ENCODE assay signal across 8 cellular contexts in genomic region chr16:1492923-1493745, GRCh38. TPM values are rescaled to one million over a fixed set of nuclear protein-coding genes. Genes with fewer than 3 reads are reported as not detected.
DNase-seq lines count a peak whose midpoint lies in the region; ATAC-seq and TF ChIP-seq lines count a peak whose summit lies in the region.

TSS of gene TELO2 (plus strand) at chr16:1493360. CDS start at chr16:1494282, 922 bp downstream.

- H3K4me1 Mint-ChIP-seq in dendritic cell treated with granulocyte-macrophage colony-stimulating factor and Interleukin-4, amounts not matched to agents 40 ng/mL and 50 ng/mL, for 4 days (ENCODE audit: low read depth) = peaks cover 36% of the 10 kb centered on the region

- peak within 1 kb of the TSS; percentile 47 to 70 for H3K4me3 ChIP-seq in left lung

- H3K27me3 Mint-ChIP-seq in dendritic cell treated with granulocyte-macrophage colony-stimulating factor and Interleukin-4, amounts not matched to agents 40 ng/mL and 50 ng/mL, for 4 days = no peaks in the 10 kb centered on the region

- peaks cover 9 to 28% of the 10 kb centered on the region in 2 donors for H3K4me1 ChIP-seq in left lung

- H3K4me3 Mint-ChIP-seq in dendritic cell treated with granulocyte-macrophage colony-stimulating factor and Interleukin-4, amounts not matched to agents 40 ng/mL and 50 ng/mL, for 4 days = peak within 1 kb of the TSS; percentile 91

- H3K27ac ChIP-seq in left lung = peak within 1 kb of the TSS; percentile 71 to 72

- no peaks in the 10 kb centered on the region for H3K27me3 ChIP-seq in left lung

- peak within 1 kb of the TSS; percentile 98 for H3K27ac Mint-ChIP-seq in dendritic cell treated with granulocyte-macrophage colony-stimulating factor and Interleukin-4, amounts not matched to agents 40 ng/mL and 50 ng/mL, for 4 days

- no peaks in the 10 kb centered on the region for H3K9me3 Mint-ChIP-seq in dendritic cell treated with granulocyte-macrophage colony-stimulating factor and Interleukin-4, amounts not matched to agents 40 ng/mL and 50 ng/mL, for 4 days

- peak in 1 of 2 donors; percentile 12 for TF ChIP-seq CTCF in left lung (IDR thresholded peaks at IDR 0.05)

- intact Hi-C loops in dendritic cell treated with granulocyte-macrophage colony-stimulating factor and Interleukin-4, amounts not matched to agents 40 ng/mL and 50 ng/mL, for 4 days (cut with micrococcal nuclease) = loop anchor here (2.0 kb wide), 1 partner anchor 18 kb away; the partner anchor contains the start of gene CLCN7
- intact Hi-C loops in left lung (cut with DNase I) = no loop called here

- peaks cover 53% of the 10 kb centered on the region for H3K36me3 Mint-ChIP-seq in dendritic cell treated with granulocyte-macrophage colony-stimulating factor and Interleukin-4, amounts not matched to agents 40 ng/mL and 50 ng/mL, for 4 days (ENCODE audit: low read depth)

- no peaks in the 10 kb centered on the region for H3K9me3 ChIP-seq in left lung

- ATAC-seq in HG03095 (IDR thresholded peaks at IDR 0.05; ENCODE audit: unreplicated experiment) (peak; percentile 46), left lung (peak; percentile 97)

- H3K36me3 ChIP-seq in left lung = peaks cover 0 to 36% of the 10 kb centered on the region in 2 donors

- peak; percentile 20 for DNase-seq in NCI-H1694 treated with DMSO at 0.1 percent for 48 hours (lab: John Stamatoyannopoulos, UW)
- DNase-seq in NCI-H1694 (lab: John Stamatoyannopoulos, UW) = no peak
- DNase-seq in NCI-H460 (ENCODE audit: extremely low read depth, low read depth) = peak; percentile 69
- DNase-seq in activated CD4-positive, alpha-beta T cell treated with anti-CD3 and anti-CD28 coated beads, Interleukin-2, amount 50 U/mL, for 4 hours = peak; percentile 80 to 81
- peak; percentile 83 to 96 for DNase-seq in left lung
- peak; percentile 86 to 89 for DNase-seq in stimulated activated CD4-positive, alpha-beta T cell treated with anti-CD3 and anti-CD28 coated beads, Interleukin-2, amount 100 ng/mL, for 24 hours

RNA-seq across cellular contexts. Expression of gene TELO2, which starts in this region (rescaled TPM):
- 7.8 and 8.1 TPM in 2 replicates for total RNA-seq in NCI-H460 (2014; rRNA removed; shearing (Covaris generic))
- 295 and 308 TPM in 2 replicates for polyA plus RNA-seq in NCI-H460 (2014; cell fraction: nucleus; rRNA removed)
- 10 to 100 TPM; 34.9 to 38.6 TPM for total RNA-seq in left lung
